In genomic region chr1:213999732-214000131, GRCh38 we compare ENCODE assay signal across 35 cellular contexts. TPM values are rescaled to one million over a fixed set of nuclear protein-coding genes. Genes with fewer than 3 reads are reported as not detected.
"Had no signal": no experiment of that assay in that cellular context is flagged by ENCODE, and none has a peak within 500 bp of the region (broad histone marks: within the 10 kb centered on the region; RNA-seq: fewer than 3 reads in every experiment).

No MANE protein-coding gene starts in this region.

- H3K27me3 Mint-ChIP-seq: activated CD8-positive, alpha-beta memory T cell treated with anti-CD3 and anti-CD28 coated beads, Interleukin-2, amount 10 ng/mL, durations not matched to agents 7 days and 5 days had no signal

- H3K36me3 ChIP-seq: ascending aorta, breast epithelium, colonic mucosa, gastrocnemius medialis had no signal

- ATAC-seq: activated CD4-positive, alpha-beta T cell treated with anti-CD3 and anti-CD28 coated beads for 36 hours; activated CD8-positive, alpha-beta memory T cell treated with anti-CD3 and anti-CD28 coated beads, Interleukin-2, amount 10 ng/mL, durations not matched to agents 7 days and 5 days; activated CD8-positive, alpha-beta T cell treated with anti-CD3 and anti-CD28 coated beads, Interleukin-2, amount 10 ng/mL, durations not matched to agents 7 days and 5 days; activated naive CD8-positive, alpha-beta T cell treated with anti-CD3 and anti-CD28 coated beads, Interleukin-2, amount 50 U/mL, for 24 hours; esophagus mucosa; foreskin keratinocyte; gastrocnemius medialis; heart right ventricle had no signal

- H3K9me3 Mint-ChIP-seq: activated CD4-positive, alpha-beta memory T cell treated with anti-CD3 and anti-CD28 coated beads for 36 hours; activated CD4-positive, alpha-beta T cell treated with anti-CD3 and anti-CD28 coated beads, Interleukin-2, amount 10 ng/mL, durations not matched to agents 24 days and 14 days; activated naive CD4-positive, alpha-beta T cell treated with anti-CD3 and anti-CD28 coated beads for 36 hours; activated naive CD4-positive, alpha-beta T cell treated with anti-CD3 and anti-CD28 coated beads, Interleukin-2, amount 50 U/mL, for 24 hours; activated naive CD8-positive, alpha-beta T cell treated with anti-CD3 and anti-CD28 coated beads, Interleukin-2, amount 50 U/mL, for 24 hours; activated T-helper 1 cell treated with anti-CD3 and anti-CD28 coated beads, Interleukin-12 subunit alpha, Interleukin-12 subunit beta, Interleukin-2, Interleukin-4 antibody, amounts not matched to agents 30 ng/mL and 10 ng/mL and 1 ng/mL, durations not matched to agents 14 hours and 24 hours and 36 hours; activated T-helper 2 cell treated with anti-CD3 and anti-CD28 coated beads, Interferon-gamma antibody, Interleukin-2, Interleukin-4, amounts not matched to agents 10 μg/mL and 5 μg/mL and 100 μg/mL, durations not matched to agents 14 hours and 24 hours and 36 hours; endodermal cell had no signal

- H3K27ac ChIP-seq: adrenal gland, ascending aorta, breast epithelium, cardiac muscle cell, colonic mucosa, foreskin keratinocyte, gastrocnemius medialis had no signal

- H3K27me3 ChIP-seq: adrenal gland, ascending aorta, breast epithelium, cardiac muscle cell, colonic mucosa, foreskin keratinocyte, gastrocnemius medialis, heart right ventricle had no signal

- H3K9me3 ChIP-seq: adrenal gland, ascending aorta, breast epithelium, colonic mucosa, gastrocnemius medialis, heart right ventricle had no signal

- H3K4me3 ChIP-seq: adrenal gland, ascending aorta, breast epithelium, cardiac muscle cell, colonic mucosa, gastrocnemius medialis, heart right ventricle had no signal

- H3K4me3 Mint-ChIP-seq: activated CD4-positive, alpha-beta memory T cell treated with anti-CD3 and anti-CD28 coated beads for 36 hours; activated CD4-positive, alpha-beta T cell treated with anti-CD3 and anti-CD28 coated beads for 36 hours; activated CD4-positive, alpha-beta T cell treated with anti-CD3 and anti-CD28 coated beads, Interleukin-2, amount 10 ng/mL, durations not matched to agents 24 days and 14 days; activated CD8-positive, alpha-beta memory T cell treated with anti-CD3 and anti-CD28 coated beads, Interleukin-2, amount 10 ng/mL, durations not matched to agents 7 days and 5 days; activated CD8-positive, alpha-beta T cell treated with anti-CD3 and anti-CD28 coated beads, Interleukin-2, amount 10 ng/mL, durations not matched to agents 7 days and 5 days; activated naive CD4-positive, alpha-beta T cell treated with anti-CD3 and anti-CD28 coated beads for 36 hours; activated naive CD4-positive, alpha-beta T cell treated with anti-CD3 and anti-CD28 coated beads, Interleukin-2, amount 50 U/mL, for 24 hours; activated naive CD8-positive, alpha-beta T cell treated with anti-CD3 and anti-CD28 coated beads for 36 hours; activated naive CD8-positive, alpha-beta T cell treated with anti-CD3 and anti-CD28 coated beads, Interleukin-2, amount 50 U/mL, for 24 hours; activated T-helper 1 cell treated with anti-CD3 and anti-CD28 coated beads, Interleukin-12 subunit alpha, Interleukin-12 subunit beta, Interleukin-2, Interleukin-4 antibody, amounts not matched to agents 30 ng/mL and 10 ng/mL and 1 ng/mL, durations not matched to agents 14 hours and 24 hours and 36 hours; brain; endodermal cell had no signal

- H3K36me3 Mint-ChIP-seq: activated CD4-positive, alpha-beta memory T cell treated with anti-CD3 and anti-CD28 coated beads for 36 hours; activated CD8-positive, alpha-beta memory T cell treated with anti-CD3 and anti-CD28 coated beads, Interleukin-2, amount 10 ng/mL, durations not matched to agents 7 days and 5 days; activated naive CD4-positive, alpha-beta T cell treated with anti-CD3 and anti-CD28 coated beads, Interleukin-2, amount 50 U/mL, for 24 hours; activated naive CD8-positive, alpha-beta T cell treated with anti-CD3 and anti-CD28 coated beads for 36 hours had no signal

- H3K4me1 Mint-ChIP-seq: activated CD4-positive, alpha-beta T cell treated with anti-CD3 and anti-CD28 coated beads for 36 hours; activated CD4-positive, alpha-beta T cell treated with anti-CD3 and anti-CD28 coated beads, Interleukin-2, amount 10 ng/mL, durations not matched to agents 24 days and 14 days; activated CD8-positive, alpha-beta memory T cell treated with anti-CD3 and anti-CD28 coated beads, Interleukin-2, amount 10 ng/mL, durations not matched to agents 7 days and 5 days; activated naive CD4-positive, alpha-beta T cell treated with anti-CD3 and anti-CD28 coated beads, Interleukin-2, amount 50 U/mL, for 24 hours; activated naive CD8-positive, alpha-beta T cell treated with anti-CD3 and anti-CD28 coated beads for 36 hours; activated naive CD8-positive, alpha-beta T cell treated with anti-CD3 and anti-CD28 coated beads, Interleukin-2, amount 50 U/mL, for 24 hours had no signal

- H3K4me1 ChIP-seq: ascending aorta, breast epithelium, colonic mucosa had no signal

- H3K27ac Mint-ChIP-seq: activated CD4-positive, alpha-beta memory T cell treated with anti-CD3 and anti-CD28 coated beads for 36 hours; activated CD4-positive, alpha-beta T cell treated with anti-CD3 and anti-CD28 coated beads for 36 hours; activated CD4-positive, alpha-beta T cell treated with anti-CD3 and anti-CD28 coated beads, Interleukin-2, amount 10 ng/mL, durations not matched to agents 24 days and 14 days; activated CD8-positive, alpha-beta memory T cell treated with anti-CD3 and anti-CD28 coated beads, Interleukin-2, amount 10 ng/mL, durations not matched to agents 7 days and 5 days; activated CD8-positive, alpha-beta T cell treated with anti-CD3 and anti-CD28 coated beads, Interleukin-2, amount 10 ng/mL, durations not matched to agents 7 days and 5 days; activated naive CD4-positive, alpha-beta T cell treated with anti-CD3 and anti-CD28 coated beads for 36 hours; activated naive CD4-positive, alpha-beta T cell treated with anti-CD3 and anti-CD28 coated beads, Interleukin-2, amount 50 U/mL, for 24 hours; activated naive CD8-positive, alpha-beta T cell treated with anti-CD3 and anti-CD28 coated beads for 36 hours; activated naive CD8-positive, alpha-beta T cell treated with anti-CD3 and anti-CD28 coated beads, Interleukin-2, amount 50 U/mL, for 24 hours; activated T-helper 1 cell treated with anti-CD3 and anti-CD28 coated beads, Interleukin-12 subunit alpha, Interleukin-12 subunit beta, Interleukin-2, Interleukin-4 antibody, amounts not matched to agents 30 ng/mL and 10 ng/mL and 1 ng/mL, durations not matched to agents 14 hours and 24 hours and 36 hours; activated T-helper 2 cell treated with anti-CD3 and anti-CD28 coated beads, Interferon-gamma antibody, Interleukin-2, Interleukin-4, amounts not matched to agents 10 μg/mL and 5 μg/mL and 100 μg/mL, durations not matched to agents 14 hours and 24 hours and 36 hours; endodermal cell had no signal

- DNase-seq: activated CD4-positive, alpha-beta memory T cell treated with anti-CD3 and anti-CD28 coated beads for 36 hours; activated CD4-positive, alpha-beta T cell treated with anti-CD3 and anti-CD28 coated beads for 36 hours; activated CD4-positive, alpha-beta T cell treated with anti-CD3 and anti-CD28 coated beads, Interleukin-2, amount 10 ng/mL, durations not matched to agents 24 days and 14 days; activated CD4-positive, CD25-positive, alpha-beta regulatory T cell; activated CD4-positive, CD25-positive, alpha-beta regulatory T cell treated with anti-CD3 and anti-CD28 coated beads, Interleukin-2, amount 50 U/mL, for 72 hours; activated CD8-positive, alpha-beta memory T cell treated with anti-CD3 and anti-CD28 coated beads, Interleukin-2, amount 10 ng/mL, durations not matched to agents 7 days and 5 days; activated CD8-positive, alpha-beta memory T cell treated with anti-CD3 and anti-CD28 coated beads, Interleukin-2, amount 50 U/mL, for 4 hours; activated CD8-positive, alpha-beta T cell treated with anti-CD3 and anti-CD28 coated beads, Interleukin-2, amount 10 ng/mL, durations not matched to agents 7 days and 5 days; activated effector memory CD4-positive, alpha-beta T cell treated with anti-CD3 and anti-CD28 coated beads, Interleukin-2, amount 50 U/mL, for 16 hours; activated naive CD4-positive, alpha-beta T cell treated with anti-CD3 and anti-CD28 coated beads for 36 hours; activated naive CD8-positive, alpha-beta T cell treated with anti-CD3 and anti-CD28 coated beads for 36 hours; activated naive CD8-positive, alpha-beta T cell treated with anti-CD3 and anti-CD28 coated beads, Interleukin-2, amount 50 U/mL, for 24 hours; activated T-cell treated with anti-CD3 and anti-CD28 coated beads, Interleukin-2, amount 50 U/mL, for 1 hour; activated T-cell treated with anti-CD3 and anti-CD28 coated beads, Interleukin-2, amount 50 U/mL, for 48 hours; adrenal gland; amygdala; central memory CD4-positive, alpha-beta T cell; cerebellar nuclear complex; colonic mucosa; effector memory CD4-positive, alpha-beta T cell; endodermal cell; foreskin keratinocyte; gastrocnemius medialis; heart right ventricle; T-helper 2 cell had no signal

RNA-seq across cellular contexts. Expression of gene PROX1, which starts 12.0 kb away (rescaled TPM):
- total RNA-seq: activated CD4-positive, alpha-beta T cell treated with anti-CD3 and anti-CD28 coated beads, Interleukin-2, amount 10 ng/mL, durations not matched to agents 24 days and 14 days; activated CD8-positive, alpha-beta memory T cell treated with anti-CD3 and anti-CD28 coated beads for 36 hours; activated CD8-positive, alpha-beta memory T cell treated with anti-CD3 and anti-CD28 coated beads, Interleukin-2, amount 10 ng/mL, durations not matched to agents 7 days and 5 days; activated CD8-positive, alpha-beta T cell treated with anti-CD3 and anti-CD28 coated beads, Interleukin-2, amount 10 ng/mL, durations not matched to agents 7 days and 5 days; activated naive CD8-positive, alpha-beta T cell treated with anti-CD3 and anti-CD28 coated beads for 36 hours; activated T-helper 1 cell treated with anti-CD3 and anti-CD28 coated beads, Interleukin-12 subunit alpha, Interleukin-12 subunit beta, Interleukin-2, Interleukin-4 antibody, amounts not matched to agents 30 ng/mL and 10 ng/mL and 1 ng/mL, durations not matched to agents 14 hours and 24 hours and 36 hours; activated T-helper 2 cell treated with anti-CD3 and anti-CD28 coated beads, Interferon-gamma antibody, Interleukin-2, Interleukin-4, amounts not matched to agents 10 μg/mL and 5 μg/mL and 100 μg/mL, durations not matched to agents 14 hours and 24 hours and 36 hours; T-helper 1 cell treated with Interleukin-12 subunit alpha and Interleukin-12 subunit beta and Interleukin-4 antibody, amounts not matched to agents 30 ng/mL and 1 ng/mL, for 36 hours had no signal
